In the genomic region with DNA sequence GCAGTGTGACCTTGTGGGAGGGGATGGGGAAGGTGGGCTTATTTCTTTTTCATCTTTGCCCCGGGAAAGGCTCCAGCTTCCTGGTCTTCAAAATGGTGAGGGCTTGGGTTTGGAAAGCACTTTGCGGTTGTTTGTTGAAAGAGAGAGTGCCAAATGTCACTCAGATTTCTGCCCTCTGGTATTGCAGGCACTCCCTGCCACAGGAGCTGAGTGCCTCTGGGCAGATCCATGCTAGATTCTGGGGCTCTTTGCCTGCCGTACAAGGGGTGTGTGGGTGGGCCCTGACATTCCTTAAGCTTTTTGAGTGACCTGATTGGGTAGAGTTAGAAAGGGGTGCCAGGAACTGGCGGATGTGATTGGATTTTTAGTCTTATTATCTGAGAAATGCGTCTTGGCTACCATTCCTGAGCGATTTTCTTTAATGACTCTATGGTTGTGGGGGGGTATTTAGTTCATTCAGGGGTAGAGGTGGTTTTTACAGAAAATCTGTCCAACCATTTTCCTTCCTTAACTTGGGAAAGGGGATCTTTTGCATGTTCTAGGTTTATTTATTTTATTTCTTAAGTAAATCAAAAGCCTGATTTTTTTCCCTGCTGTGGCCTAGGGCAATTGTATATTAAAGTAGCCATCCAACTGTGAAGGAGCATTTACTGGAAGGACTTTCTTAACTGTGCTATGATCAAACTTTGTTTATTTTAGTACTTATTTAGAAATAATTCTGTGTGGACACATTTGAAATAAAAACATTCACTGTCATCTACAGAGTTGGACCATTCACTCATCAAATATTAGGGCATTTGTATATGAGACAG, we compare ENCODE assay signal across 8 cellular contexts. TPM values are rescaled to one million over a fixed set of nuclear protein-coding genes. Genes with fewer than 3 reads are reported as not detected.
DNase-seq lines count a peak whose midpoint lies in the region; ATAC-seq lines count a peak whose summit lies in the region.

No MANE protein-coding gene starts in this region.

- H3K9ac ChIP-seq in endocrine pancreas (ENCODE audit: control insufficient read depth, insufficient read depth, low read length): no peak overlapping the region

- H3K4me1 ChIP-seq in endocrine pancreas (ENCODE audit: control insufficient read depth, insufficient read depth, low read length): peaks cover 23% of the 10 kb centered on the region
- H3K4me1 ChIP-seq in neuron (ENCODE audit: insufficient read depth, low read length): peaks cover 47% of the 10 kb centered on the region

- ATAC-seq in GM21447 (IDR thresholded peaks at IDR 0.05; ENCODE audit: unreplicated experiment) (no peak), HG02623 (IDR thresholded peaks at IDR 0.05; ENCODE audit: unreplicated experiment) (no peak), GM19328 (IDR thresholded peaks at IDR 0.05; ENCODE audit: unreplicated experiment) (no peak)

- H3K36me3 ChIP-seq in MG63 (peaks cover 18% of the 10 kb centered on the region), endocrine pancreas (ENCODE audit: control insufficient read depth, insufficient read depth, low read length) (no peaks in the 10 kb centered on the region), neuron (ENCODE audit: insufficient read depth, low read length) (peaks cover 2% of the 10 kb centered on the region)

- no peak overlapping the region for H2AFZ ChIP-seq in neuron (ENCODE audit: low read depth, low read length)

- H3K9me3 ChIP-seq in MG63 (no peaks in the 10 kb centered on the region), endocrine pancreas (ENCODE audit: control insufficient read depth, low read length) (no peaks in the 10 kb centered on the region), neuron (ENCODE audit: low read length) (no peaks in the 10 kb centered on the region)

- H3K4me3 ChIP-seq in MG63: peak overlapping the region; percentile 82
- peak overlapping the region; percentile 1 for H3K4me3 ChIP-seq in endocrine pancreas (ENCODE audit: control insufficient read depth, insufficient read depth, low read length)
- H3K4me3 ChIP-seq in neuron (ENCODE audit: low read length): peak overlapping the region; percentile 91

- H3K27me3 ChIP-seq in MG63 (no peaks in the 10 kb centered on the region), endocrine pancreas (ENCODE audit: control insufficient read depth, insufficient read depth, low read length) (no peaks in the 10 kb centered on the region), neuron (ENCODE audit: insufficient read depth, low read length) (no peaks in the 10 kb centered on the region)

- DNase-seq in Caki2 (ENCODE audit: low read depth) (peak; percentile 87), MG63 (peak; percentile 97), DMS114 treated with DMSO at 0.1 percent for 48 hours (lab: John Stamatoyannopoulos, UW; ENCODE audit: unreplicated experiment) (no peak)

- in situ Hi-C loops in Caki2 (cut with HindIII; ENCODE audit: low pct_unique_long_range_greater_than_20kb, low sequenced_read_pairs): no loop called here

RNA-seq across cellular contexts. Expression of a gene that starts 3.2 kb away (rescaled TPM):
- total RNA-seq in Caki2 (2014; rRNA removed; shearing (Covaris generic); ENCODE audit: low replicate concordance): 15.6 and 19.5 TPM in 2 replicates
- total RNA-seq in MG63 (2014; rRNA removed; shearing (Covaris generic); ENCODE audit: low replicate concordance): 7.8 and 14.7 TPM in 2 replicates

RNA-seq across cellular contexts. Expression of a gene that starts 13.4 kb away (rescaled TPM):
- 291 and 329 TPM in 2 replicates for total RNA-seq in Caki2 (2014; rRNA removed; shearing (Covaris generic); ENCODE audit: low replicate concordance)
- total RNA-seq in MG63 (2014; rRNA removed; shearing (Covaris generic); ENCODE audit: low replicate concordance): 216 and 390 TPM in 2 replicates

Comparison
In these comparisons a context has a peak if more than half of its experiments do, and no peak if none do; other contexts are left out.
1. H3K4me3 ChIP-seq: peak in every context shown above with its lines; median percentile 91 in neuron; 82 in MG63; 1 in endocrine pancreas.